Comparison of ENCODE assay signal across 13 cellular contexts in the genomic region with DNA sequence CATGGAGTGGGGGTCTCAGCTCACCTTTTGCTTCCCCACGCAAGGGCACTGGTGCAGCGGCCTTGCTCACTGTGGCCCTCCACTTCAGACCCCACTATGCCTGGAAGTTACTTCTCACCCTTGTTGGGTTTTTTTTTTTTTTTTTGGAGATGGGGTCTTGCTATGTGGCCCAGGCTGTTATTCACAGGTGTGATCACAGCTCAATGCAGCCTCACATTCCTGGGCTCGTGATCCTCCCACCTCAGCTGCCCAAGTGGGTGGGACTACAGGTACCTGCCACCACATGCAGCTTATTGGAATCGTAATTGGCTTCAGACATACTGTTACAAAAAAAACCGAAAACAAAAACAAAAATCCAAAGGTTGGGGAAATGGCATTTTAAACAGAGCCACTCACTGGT. TPM values are rescaled to one million over a fixed set of nuclear protein-coding genes. Genes with fewer than 3 reads are reported as not detected.
DNase-seq lines count a peak whose midpoint lies in the region; FAIRE-seq and TF ChIP-seq lines count a peak whose summit lies in the region.
"Had no signal": no experiment of that assay in that cellular context is flagged by ENCODE, and none has a peak within 500 bp of the region (broad histone marks: within the 10 kb centered on the region; RNA-seq: fewer than 3 reads in every experiment).

No MANE protein-coding gene starts in this region.

- peak overlapping the region; percentile 33 for H3K27ac Mint-ChIP-seq in progenitor cell of endocrine pancreas
- H3K27ac Mint-ChIP-seq: GM23338 had no signal

- H3K14ac ChIP-seq in mesenchymal stem cell (ENCODE audit: low read length in 2 of 2) = no peak overlapping the region

- FAIRE-seq in small intestine (lab: Jason Lieb, UNC) = no peak
- FAIRE-seq: G401.6, GM12891 had no signal

- H2BK15ac ChIP-seq in mesenchymal stem cell (ENCODE audit: low read depth, poor library complexity, severe bottlenecking) = no peak overlapping the region

- TF ChIP-seq EP300 in stomach (IDR thresholded peaks at IDR 0.05) = no peak

- intact Hi-C loops in stomach (cut with DNase I; ENCODE audit: low total_unique reads) = no loop called here

- no peak overlapping the region for H3K18ac ChIP-seq in mesenchymal stem cell (ENCODE audit: low read depth in 1 of 2, low read length in 2 of 2)

- no peak overlapping the region for H2BK120ac ChIP-seq in mesenchymal stem cell (ENCODE audit: low read depth, low read length)

- H4K20me1 ChIP-seq in BLaER1 = peaks cover 9% of the 10 kb centered on the region

- H2BK5ac ChIP-seq in mesenchymal stem cell (ENCODE audit: low read depth, low read length, poor library complexity, severe bottlenecking) = no peak overlapping the region

- H2AFZ ChIP-seq in mesenchymal stem cell (ENCODE audit: low read depth, low read length) = no peak overlapping the region
- H2AFZ ChIP-seq: GM23338 had no signal

- H3K4ac ChIP-seq in mesenchymal stem cell (ENCODE audit: low read depth in 1 of 2, low read length in 2 of 2) = no peak overlapping the region

- H2BK12ac ChIP-seq in mesenchymal stem cell (ENCODE audit: low read length in 2 of 2) = no peak overlapping the region

- H3K36me3 Mint-ChIP-seq in progenitor cell of endocrine pancreas (ENCODE audit: insufficient read depth) = peaks cover 12% of the 10 kb centered on the region
- H3K36me3 Mint-ChIP-seq: CD4-positive, alpha-beta memory T cell had no signal

- no peak overlapping the region for H3K23ac ChIP-seq in mesenchymal stem cell (ENCODE audit: low read length in 2 of 2)

- H4K91ac ChIP-seq in mesenchymal stem cell (ENCODE audit: low read length) = no peak overlapping the region

- H3K4me3 ChIP-seq in BLaER1 (no peak overlapping the region), WERI-Rb-1 (ENCODE audit: low read depth, low read length) (no peak overlapping the region), mesenchymal stem cell (ENCODE audit: insufficient read depth in 1 of 2, low read depth in 1 of 2, low read length in 2 of 2) (no peak overlapping the region), stomach (no peak overlapping the region), small intestine (ENCODE audit: low read depth in 1 of 2, low read length in 2 of 2) (no peak overlapping the region)
- H3K4me3 ChIP-seq: GM23338 had no signal

- H4K8ac ChIP-seq in mesenchymal stem cell (ENCODE audit: low read length) = no peak overlapping the region

- peaks cover 51% of the 10 kb centered on the region for H3K4me1 Mint-ChIP-seq in progenitor cell of endocrine pancreas (ENCODE audit: low read depth)
- H3K4me1 Mint-ChIP-seq: CD4-positive, alpha-beta memory T cell had no signal

- H3K36me3 ChIP-seq in BLaER1 (no peaks in the 10 kb centered on the region), WERI-Rb-1 (peaks cover 7% of the 10 kb centered on the region), mesenchymal stem cell (ENCODE audit: control insufficient read depth in 1 of 2, insufficient read depth in 2 of 2, low read depth in 1 of 2, low read length in 2 of 2) (peaks cover 0 to under 1% of the 10 kb centered on the region in 2 experiments), stomach (peaks cover 0 to 8% (median 0%) of the 10 kb centered on the region in 4 donors), small intestine (ENCODE audit: control insufficient read depth in 2 of 2, insufficient read depth in 2 of 2, low read length in 2 of 2) (no peaks in the 10 kb centered on the region)

- H3K27me3 Mint-ChIP-seq in progenitor cell of endocrine pancreas = no peaks in the 10 kb centered on the region

- H3K4me1 ChIP-seq in BLaER1 (peaks cover 52% of the 10 kb centered on the region), mesenchymal stem cell (ENCODE audit: control insufficient read depth, insufficient read depth, low read depth, low read length) (peaks cover 36% of the 10 kb centered on the region), stomach (peaks cover 15 to 54% (median 28%) of the 10 kb centered on the region in 4 donors), small intestine (ENCODE audit: control insufficient read depth in 2 of 2, insufficient read depth in 1 of 2, low read depth in 1 of 2, low read length in 1 of 2) (peaks cover 0 to 2% of the 10 kb centered on the region in 2 donors)

- TF ChIP-seq CTCF in WERI-Rb-1 (IDR thresholded peaks at IDR 0.05; ENCODE audit: low read depth, low read length) = no peak
- TF ChIP-seq CTCF in progenitor cell of endocrine pancreas (IDR thresholded peaks at IDR 0.05; ENCODE audit: unreplicated experiment) = no peak
- no peak for TF ChIP-seq CTCF in stomach (IDR thresholded peaks at IDR 0.05)

- no peak overlapping the region for H3K9ac ChIP-seq in BLaER1
- no peak overlapping the region for H3K9ac ChIP-seq in mesenchymal stem cell (ENCODE audit: low read length)

- H3K79me1 ChIP-seq in mesenchymal stem cell (replicated peaks; ENCODE audit: low read length, poor library complexity, severe bottlenecking) = peaks cover 41% of the 10 kb centered on the region

- no peaks in the 10 kb centered on the region for H3K27me3 ChIP-seq in BLaER1
- no peaks in the 10 kb centered on the region for H3K27me3 ChIP-seq in WERI-Rb-1 (ENCODE audit: insufficient read depth, low read depth, severe bottlenecking)
- H3K27me3 ChIP-seq in mesenchymal stem cell (ENCODE audit: control insufficient read depth in 1 of 2, insufficient read depth in 1 of 2, low read length in 2 of 2) = no peaks in the 10 kb centered on the region
- H3K27me3 ChIP-seq in stomach = no peaks in the 10 kb centered on the region
- H3K27me3 ChIP-seq in small intestine (ENCODE audit: control insufficient read depth in 2 of 2, insufficient read depth in 2 of 2, low read length in 2 of 2) = no peaks in the 10 kb centered on the region

- no peak overlapping the region for H3K4me3 Mint-ChIP-seq in progenitor cell of endocrine pancreas (ENCODE audit: low read depth)
- H3K4me3 Mint-ChIP-seq: CD4-positive, alpha-beta memory T cell; GM23338 had no signal

- H3K9me3 ChIP-seq in BLaER1 = no peaks in the 10 kb centered on the region
- no peaks in the 10 kb centered on the region for H3K9me3 ChIP-seq in WERI-Rb-1 (ENCODE audit: severe bottlenecking)
- no peaks in the 10 kb centered on the region for H3K9me3 ChIP-seq in mesenchymal stem cell (ENCODE audit: control insufficient read depth, low read length)
- H3K9me3 ChIP-seq in stomach = no peaks in the 10 kb centered on the region
- no peaks in the 10 kb centered on the region for H3K9me3 ChIP-seq in small intestine (ENCODE audit: control insufficient read depth, low read depth)

- H3K9me3 Mint-ChIP-seq in progenitor cell of endocrine pancreas (ENCODE audit: low read depth) = no peaks in the 10 kb centered on the region
- H3K9me3 Mint-ChIP-seq: CD4-positive, alpha-beta memory T cell; GM23338 had no signal

- no peak for TF ChIP-seq POLR2A in stomach (IDR thresholded peaks at IDR 0.05)

- H3K4me2 ChIP-seq in BLaER1 (peak overlapping the region; percentile 84), mesenchymal stem cell (ENCODE audit: low read length, poor library complexity, severe bottlenecking) (no peak overlapping the region)
- H3K4me2 ChIP-seq: GM23338 had no signal

- WGBS in mesenchymal stem cell = 92% methylated on average over 5 of the region's 5 CpGs
- 93 to 98% (median 95%) methylated on average over 5 of the region's 5 CpGs for WGBS in stomach, 5 donors
- 90 to 93% (median 93%) methylated on average over 5 of the region's 5 CpGs for WGBS in small intestine, 3 donors

- H2AK5ac ChIP-seq in mesenchymal stem cell (ENCODE audit: low read length, severe bottlenecking) = peak overlapping the region; percentile 75

- DNase-seq in WERI-Rb-1 (no peak), mesenchymal stem cell (no peak), progenitor cell of endocrine pancreas (ENCODE audit: low spot score, unreplicated experiment) (no peak), NCI-H1105 treated with DMSO at 0.1 percent for 48 hours (lab: John Stamatoyannopoulos, UW) (no peak), stomach (no peak), small intestine (no peak)
- DNase-seq: CD4-positive, alpha-beta memory T cell; H7 had no signal

- peak overlapping the region; percentile 23; the same call in 1 of the 2 replicates for H3K27ac ChIP-seq in BLaER1
- H3K27ac ChIP-seq in WERI-Rb-1 = peak overlapping the region; percentile 82
- no peak overlapping the region for H3K27ac ChIP-seq in mesenchymal stem cell (ENCODE audit: low read length, poor library complexity, severe bottlenecking)
- H3K27ac ChIP-seq in stomach = no peak overlapping the region
- no peak overlapping the region for H3K27ac ChIP-seq in small intestine (ENCODE audit: low read depth in 1 of 2, low read length in 1 of 2)
- H3K27ac ChIP-seq: C4-2B had no signal

RNA-seq across cellular contexts. Expression of gene NINL, which starts 32.4 kb away (rescaled TPM):
- polyA plus RNA-seq in mesenchymal stem cell (2013, experiment 1 of 2) = 6.8 TPM
- 6.4 TPM for polyA plus RNA-seq in mesenchymal stem cell (2013, experiment 2 of 2)
- total RNA-seq in progenitor cell of endocrine pancreas (114 and 125 TPM in 2 replicates), stomach (10 to 100 TPM in 4 of 5 donors, 1 to 10 TPM in 1; 3.1 to 34.8 (median 22.0) TPM)
- polyA plus RNA-seq in stomach (10 to 100 TPM in 1 of 3 donors, 1 to 10 TPM in 2; 6.4 to 10.1 (median 7.8) TPM), small intestine (1 to 10 TPM; 1.1 to 6.0 (median 5.0) TPM)

Comparison
In these comparisons a context has a peak if more than half of its experiments do, and no peak if none do; other contexts are left out.
1. H3K27ac ChIP-seq: peak in BLaER1 (single experiment) and WERI-Rb-1 (single experiment); none in mesenchymal stem cell (single experiment), stomach (0 of 5) and small intestine (0 of 2).